In genomic region chr1:28369225-28369517, GRCh38 we compare ENCODE assay signal across 8 cellular contexts. TPM values are rescaled to one million over a fixed set of nuclear protein-coding genes. Genes with fewer than 3 reads are reported as not detected.
DNase-seq lines count a peak whose midpoint lies in the region; ATAC-seq and TF ChIP-seq lines count a peak whose summit lies in the region.

No MANE protein-coding gene starts in this region.

- H3K9me3 ChIP-seq in adipocyte (ENCODE audit: control insufficient read depth, low read length) (no peaks in the 10 kb centered on the region), testis (no peaks in the 10 kb centered on the region)

- no peak for TF ChIP-seq CTCF in testis (IDR thresholded peaks at IDR 0.05)

- no peaks in the 10 kb centered on the region for H3K9me3 Mint-ChIP-seq in T-helper 2 cell treated with Interferon-gamma antibody and Interleukin-4, amounts not matched to agents 5 μg/mL and 100 μg/mL, for 36 hours

- H3K27me3 Mint-ChIP-seq in T-helper 2 cell treated with Interferon-gamma antibody and Interleukin-4, amounts not matched to agents 5 μg/mL and 100 μg/mL, for 36 hours (ENCODE audit: low read depth), result peaks cover 4% of the 10 kb centered on the region

- H3K9ac ChIP-seq in adipocyte (ENCODE audit: low read length), result peak overlapping the region; percentile 98

- peaks cover 8% of the 10 kb centered on the region for H3K4me1 ChIP-seq in adipocyte (ENCODE audit: control insufficient read depth, insufficient read depth, low read length)
- peaks cover 22% of the 10 kb centered on the region for H3K4me1 ChIP-seq in testis

- H3K27me3 ChIP-seq in adipocyte (replicated peaks; ENCODE audit: control insufficient read depth, insufficient read depth, low read length), result no peaks in the 10 kb centered on the region
- H3K27me3 ChIP-seq in layer of hippocampus (ENCODE audit: control insufficient read depth, insufficient read depth, low read length), result no peaks in the 10 kb centered on the region
- H3K27me3 ChIP-seq in testis, result no peaks in the 10 kb centered on the region

- peak overlapping the region; percentile 91 for H3K27ac Mint-ChIP-seq in T-helper 2 cell treated with Interferon-gamma antibody and Interleukin-4, amounts not matched to agents 5 μg/mL and 100 μg/mL, for 36 hours

- TF ChIP-seq POLR2A in testis (IDR thresholded peaks at IDR 0.05), result no peak

- intact Hi-C loops in testis (cut with DNase I; ENCODE audit: low total_unique reads), result no loop called here

- H3K4me1 Mint-ChIP-seq in T-helper 2 cell treated with Interferon-gamma antibody and Interleukin-4, amounts not matched to agents 5 μg/mL and 100 μg/mL, for 36 hours (ENCODE audit: low read depth), result peaks cover 19% of the 10 kb centered on the region

- H3K27ac ChIP-seq in layer of hippocampus (ENCODE audit: low read depth, low read length) (peak overlapping the region; percentile 32), testis (peak overlapping the region; percentile 89 to 94)

- no peak for DNase-seq in T-helper 2 cell treated with Interferon-gamma antibody and Interleukin-4, amounts not matched to agents 5 μg/mL and 100 μg/mL, for 36 hours (ENCODE audit: low spot score)
- DNase-seq in T-helper 2 cell (no peak), adipocyte (ENCODE audit: low read depth) (no peak), testis (no peak), occipital lobe (lab: John Stamatoyannopoulos, UW) (no peak), NCI-H2081 (lab: John Stamatoyannopoulos, UW) (no peak)

- H3K4me3 ChIP-seq in adipocyte (ENCODE audit: low read length) (peak overlapping the region; percentile 96), testis (peak overlapping the region; percentile 80 to 95)

- 41 to 47% methylated on average over 2 of the region's 2 CpGs for WGBS in testis, 2 donors

- peaks cover 14% of the 10 kb centered on the region for H3K36me3 Mint-ChIP-seq in T-helper 2 cell treated with Interferon-gamma antibody and Interleukin-4, amounts not matched to agents 5 μg/mL and 100 μg/mL, for 36 hours (ENCODE audit: low read depth)

- H3K36me3 ChIP-seq in adipocyte (ENCODE audit: control insufficient read depth, insufficient read depth, low read length, severe bottlenecking) (no peaks in the 10 kb centered on the region), testis (ENCODE audit: low read depth, missing control alignments) (no peaks in the 10 kb centered on the region)

- no peak for ATAC-seq in HG02938 (IDR thresholded peaks at IDR 0.05; ENCODE audit: unreplicated experiment)

- H3K4me3 Mint-ChIP-seq in T-helper 2 cell treated with Interferon-gamma antibody and Interleukin-4, amounts not matched to agents 5 μg/mL and 100 μg/mL, for 36 hours, result peak overlapping the region; percentile 90

RNA-seq across cellular contexts. Expression of gene PHACTR4, which starts 0.4 kb away (rescaled TPM):
- total RNA-seq in testis, result 10 to 100 TPM; 40.9 to 51.8 TPM
- 33.1 TPM for polyA plus RNA-seq in testis (ENCODE audit: insufficient read depth, low read depth, low replicate concordance)
- total RNA-seq in occipital lobe, result 9.7 TPM

RNA-seq across cellular contexts. Expression of gene MED18, which starts 40.3 kb away (rescaled TPM):
- 10 to 100 TPM; 17.0 to 19.9 TPM for total RNA-seq in testis
- polyA plus RNA-seq in testis (ENCODE audit: insufficient read depth, low read depth, low replicate concordance), result 18.0 TPM
- total RNA-seq in occipital lobe, result 15.1 TPM
